In the genomic region with DNA sequence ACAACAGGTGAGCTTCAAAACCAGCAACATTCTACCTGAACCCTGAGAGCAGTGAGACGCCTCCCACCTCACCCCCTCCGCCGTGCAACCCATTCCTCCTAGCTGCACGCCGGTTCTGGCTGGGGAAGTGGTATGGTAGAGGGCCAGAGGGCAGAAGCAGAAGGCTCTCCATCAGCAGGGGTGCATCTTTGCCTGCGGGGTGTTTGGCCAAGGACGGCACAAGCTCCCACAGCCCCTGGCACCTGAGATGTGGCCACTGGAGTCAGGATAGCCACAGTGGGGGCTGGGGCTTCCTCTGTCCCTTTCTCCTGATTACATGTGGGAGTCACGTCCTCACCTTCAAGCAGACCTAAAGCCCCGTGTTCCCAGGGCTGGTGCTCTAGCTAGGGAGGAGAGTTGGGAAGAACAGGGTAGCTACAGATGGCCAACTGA, we compare ENCODE assay signal across 1 cellular context.
TF ChIP-seq lines count a peak whose summit lies in the region.

No MANE protein-coding gene starts in this region.

TF ChIP-seq in GM12878, 131 proteins besides CTCF, POLR2A, EP300 and RAD21:
- TF ChIP-seq FOS (IDR thresholded peaks at IDR 0.05; ENCODE audit: borderline replicate concordance, extremely low read depth, insufficient read length) (no peak), CEBPZ (IDR thresholded peaks at IDR 0.05; ENCODE audit: low read depth, low read length) (no peak), GABPA (IDR thresholded peaks at IDR 0.05; ENCODE audit: low read depth) (no peak), SPI1 (IDR thresholded peaks at IDR 0.05; ENCODE audit: borderline replicate concordance, insufficient read depth, low read depth, low read length) (peak; percentile 25; the same call in 1 of the 2 replicates), NFXL1 (IDR thresholded peaks at IDR 0.05; ENCODE audit: borderline replicate concordance) (no peak), TARDBP (IDR thresholded peaks at IDR 0.05; ENCODE audit: borderline replicate concordance) (no peak), EED (IDR thresholded peaks at IDR 0.05; ENCODE audit: low read depth) (0 out of 2 replicates have a peak, but pooled peaks have one; percentile 41)
- TF ChIP-seq, protein P1, sequence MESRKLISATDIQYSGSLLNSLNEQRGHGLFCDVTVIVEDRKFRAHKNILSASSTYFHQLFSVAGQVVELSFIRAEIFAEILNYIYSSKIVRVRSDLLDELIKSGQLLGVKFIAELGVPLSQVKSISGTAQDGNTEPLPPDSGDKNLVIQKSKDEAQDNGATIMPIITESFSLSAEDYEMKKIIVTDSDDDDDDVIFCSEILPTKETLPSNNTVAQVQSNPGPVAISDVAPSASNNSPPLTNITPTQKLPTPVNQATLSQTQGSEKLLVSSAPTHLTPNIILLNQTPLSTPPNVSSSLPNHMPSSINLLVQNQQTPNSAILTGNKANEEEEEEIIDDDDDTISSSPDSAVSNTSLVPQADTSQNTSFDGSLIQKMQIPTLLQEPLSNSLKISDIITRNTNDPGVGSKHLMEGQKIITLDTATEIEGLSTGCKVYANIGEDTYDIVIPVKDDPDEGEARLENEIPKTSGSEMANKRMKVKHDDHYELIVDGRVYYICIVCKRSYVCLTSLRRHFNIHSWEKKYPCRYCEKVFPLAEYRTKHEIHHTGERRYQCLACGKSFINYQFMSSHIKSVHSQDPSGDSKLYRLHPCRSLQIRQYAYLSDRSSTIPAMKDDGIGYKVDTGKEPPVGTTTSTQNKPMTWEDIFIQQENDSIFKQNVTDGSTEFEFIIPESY (IDR thresholded peaks at IDR 0.05) = no peak
